ENCODE assay signal across 14 cellular contexts in genomic region chr5:24773241-24773640, GRCh38.
"Had no signal": no experiment of that assay in that cellular context is flagged by ENCODE, and none has a peak within 500 bp of the region (broad histone marks: within the 10 kb centered on the region; RNA-seq: fewer than 3 reads in every experiment).

No MANE protein-coding gene starts in this region.

- H3K36me3 ChIP-seq: brain microvascular endothelial cell, neutrophil, thoracic aorta had no signal

- H3K27ac ChIP-seq: brain microvascular endothelial cell, neutrophil, thoracic aorta had no signal

- H3K9me3 ChIP-seq: neutrophil, thoracic aorta had no signal

- H3K27me3 ChIP-seq: brain microvascular endothelial cell, neutrophil had no signal

- H3K4me3 ChIP-seq: thoracic aorta had no signal

- DNase-seq: activated B cell treated with CpG ODN at 0.5 μM for 24 hours; activated CD4-positive, alpha-beta T cell treated with anti-CD3 and anti-CD28 coated beads, Interleukin-2, amount 10 ng/mL, durations not matched to agents 7 days and 5 days; activated CD8-positive, alpha-beta memory T cell treated with anti-CD3 and anti-CD28 coated beads for 24 hours; activated naive CD4-positive, alpha-beta T cell treated with anti-CD3 and anti-CD28 coated beads, Interleukin-2, amount 10 ng/mL, durations not matched to agents 7 days and 5 days; brain microvascular endothelial cell; cerebellar nuclear complex; dermis blood vessel endothelial cell; retina; stimulated activated CD4-positive, alpha-beta T cell treated with anti-CD3 and anti-CD28 coated beads, Interleukin-15, amount 100 ng/mL, for 24 hours; stimulated activated CD4-positive, alpha-beta T cell treated with anti-CD3 and anti-CD28 coated beads, Interleukin-4, amount 100 ng/mL, for 24 hours; T-helper 17 cell had no signal

- ATAC-seq: activated T-helper 17 cell treated with anti-CD3 and anti-CD28 coated beads, Interleukin-2, amount 50 U/mL, for 72 hours; T-helper 17 cell had no signal
